8 cellular contexts compared by ENCODE assay signal in genomic region chr5:1011226-1011631, GRCh38.
DNase-seq lines count a peak whose midpoint lies in the region; ATAC-seq and TF ChIP-seq lines count a peak whose summit lies in the region.

No MANE protein-coding gene starts in this region.

- H3K79me2 ChIP-seq in MM.1S (ENCODE audit: low read length), result peaks cover 71% of the 10 kb centered on the region

- H3K4me1 ChIP-seq in MM.1S (ENCODE audit: low read length), result peaks cover 36% of the 10 kb centered on the region

- no peak overlapping the region for H2AFZ ChIP-seq in MM.1S (ENCODE audit: low read length)

- DNase-seq in GM10248 (ENCODE audit: extremely low spot score) (peak; percentile 80), MM.1S (peak; percentile 64), glomerular visceral epithelial cell (ENCODE audit: extremely low spot score) (peak; percentile 42)
- DNase-seq in activated CD4-positive, alpha-beta T cell treated with anti-CD3 and anti-CD28 coated beads, Interleukin-2, amount 50 U/mL, for 4 hours, result peak; percentile 39 to 40
- peak; percentile 44 for DNase-seq in stimulated activated CD4-positive, alpha-beta T cell treated with anti-CD3 and anti-CD28 coated beads, Interleukin-4, amount 100 ng/mL, for 24 hours

- peak overlapping the region; percentile 73; the same call in 1 of the 2 replicates for H3K4me2 ChIP-seq in MM.1S (ENCODE audit: low read depth, low read length)

- no peak overlapping the region for H3K9ac ChIP-seq in MM.1S (ENCODE audit: low read length)

- no peaks in the 10 kb centered on the region for H4K20me1 ChIP-seq in MM.1S (ENCODE audit: insufficient read depth, low read length)

- peak; percentile 48 for TF ChIP-seq CTCF in GM10248 (IDR thresholded peaks at IDR 0.05; ENCODE audit: control extremely low read depth, extremely low read depth, low read depth, missing control alignments)
- peak; percentile 73 for TF ChIP-seq CTCF in MM.1S (IDR thresholded peaks at IDR 0.05; ENCODE audit: low read length)

- H3K9me3 ChIP-seq in MM.1S (replicated peaks; ENCODE audit: insufficient read depth, low read length), result no peaks in the 10 kb centered on the region

- no peak overlapping the region for H3K27ac ChIP-seq in MM.1S (ENCODE audit: low read length)

- POLR2A ChIA-PET in GM10248 (lab: Yijun Ruan, JAX), result no interaction called here

- no peaks in the 10 kb centered on the region for H3K9me2 ChIP-seq in MM.1S (replicated peaks; ENCODE audit: insufficient read depth, low read length)

- H3F3A ChIP-seq in MM.1S (ENCODE audit: insufficient read depth, low read length), result peaks cover 4% of the 10 kb centered on the region; the same call in 1 of the 2 replicates

- peaks cover 19% of the 10 kb centered on the region for H3K27me3 ChIP-seq in MM.1S (replicated peaks; ENCODE audit: insufficient read depth, low read length)

- CTCF ChIA-PET in GM10248 (lab: Yijun Ruan, JAX), result interaction anchor here (1.0 kb wide), 1 partner anchor 87 kb away, joined by 3 read pairs; no protein-coding TSS in a partner anchor

- no peak for ATAC-seq in GM21619 (IDR thresholded peaks at IDR 0.05; ENCODE audit: unreplicated experiment)
- no peak for ATAC-seq in GM21423 (IDR thresholded peaks at IDR 0.05; ENCODE audit: unreplicated experiment)
- ATAC-seq in GM18502 (IDR thresholded peaks at IDR 0.05; ENCODE audit: poor library complexity, unreplicated experiment), result no peak

- H3K4me3 ChIP-seq in MM.1S (ENCODE audit: low read length), result no peak overlapping the region

- no peaks in the 10 kb centered on the region for H3K36me3 ChIP-seq in MM.1S (replicated peaks; ENCODE audit: insufficient read depth, low read length)
